8 cellular contexts compared by ENCODE assay signal in the genomic region with DNA sequence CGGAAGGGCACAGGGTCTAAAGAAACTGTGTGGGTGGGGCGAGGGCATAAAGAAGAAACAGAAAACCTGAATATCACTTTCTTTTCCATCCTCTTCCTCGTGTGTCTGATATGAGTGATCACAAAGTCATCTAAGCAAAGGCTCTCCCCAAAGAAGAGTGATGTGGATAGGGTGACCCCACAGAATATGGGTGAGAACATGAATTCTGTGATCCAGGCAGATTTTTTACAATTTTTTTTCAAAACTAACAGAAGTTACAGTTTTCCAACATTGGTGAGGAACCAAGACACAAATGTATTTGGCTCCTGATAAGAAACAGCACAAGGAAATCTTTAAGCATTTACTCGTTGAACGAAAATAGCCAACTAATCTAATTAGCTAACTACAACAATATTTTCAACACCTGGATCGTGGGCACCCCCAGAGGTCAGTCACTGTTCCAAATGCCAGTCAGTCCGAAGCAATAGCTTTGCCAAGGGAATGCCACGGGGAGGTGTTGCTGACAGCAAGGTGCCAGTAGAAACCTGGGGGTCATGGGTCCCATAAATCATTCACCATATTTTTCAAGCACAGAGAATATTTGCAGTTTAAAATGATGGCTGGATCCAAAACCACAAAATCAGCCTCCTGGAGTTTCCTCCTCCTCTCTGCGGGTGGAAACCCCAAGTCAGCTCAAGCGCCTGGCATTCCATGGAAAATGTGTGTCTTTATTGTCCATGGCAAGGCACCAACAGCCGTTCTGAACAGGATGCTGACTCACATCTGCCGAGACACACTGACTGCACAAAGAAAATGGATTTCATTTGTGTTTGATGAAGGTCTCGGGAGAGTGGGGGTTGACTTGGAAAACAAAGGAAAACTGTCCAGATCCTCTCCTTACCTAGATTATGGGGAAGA. TPM values are rescaled to one million over a fixed set of nuclear protein-coding genes. Genes with fewer than 3 reads are reported as not detected.
A peak's percentile ranks its signal among the peaks of the same experiment; 100 is the strongest.
DNase-seq lines count a peak whose midpoint lies in the region; ATAC-seq and TF ChIP-seq lines count a peak whose summit lies in the region.

No MANE protein-coding gene starts in this region.

- H3K27me3 ChIP-seq in esophagus muscularis mucosa = no peaks in the 10 kb centered on the region

- TF ChIP-seq CTCF in esophagus muscularis mucosa (IDR thresholded peaks at IDR 0.05) = no peak
- no peak for TF ChIP-seq CTCF in osteocyte (IDR thresholded peaks at IDR 0.05)

- H3K4me3 Mint-ChIP-seq in osteocyte (ENCODE audit: unreplicated experiment) = peak overlapping the region; percentile 66
- no peak overlapping the region for H3K4me3 Mint-ChIP-seq in naive thymus-derived CD8-positive, alpha-beta T cell

- H3K27ac ChIP-seq in esophagus muscularis mucosa (replicated peaks in 1 of 4) = peak overlapping the region; percentile 76 to 82 (median 80)

- no peak for TF ChIP-seq POLR2A in esophagus muscularis mucosa (IDR thresholded peaks at IDR 0.05; ENCODE audit: low read depth)

- H3K4me3 ChIP-seq in esophagus muscularis mucosa = peak overlapping the region in 1 of 4 donors; percentile 19

- no peak for TF ChIP-seq EP300 in esophagus muscularis mucosa (IDR thresholded peaks at IDR 0.05)

- DNase-seq in NCI-H2171 treated with DMSO at 0.1 percent for 48 hours (lab: John Stamatoyannopoulos, UW) = peak; percentile 33
- no peak for DNase-seq in NCI-H2171 (lab: John Stamatoyannopoulos, UW)
- peak; percentile 32 for DNase-seq in SHP77 treated with DMSO at 0.1 percent for 48 hours (lab: John Stamatoyannopoulos, UW)
- DNase-seq in esophagus muscularis mucosa (ENCODE audit: extremely low spot score) = no peak
- DNase-seq in osteocyte (ENCODE audit: extremely low spot score, unreplicated experiment) = peak; percentile 95
- DNase-seq in ecto neural progenitor cell (ENCODE audit: low spot score) = no peak
- no peak for DNase-seq in naive thymus-derived CD8-positive, alpha-beta T cell
- DNase-seq in G401 (ENCODE audit: low spot score) = no peak

- H3K27ac Mint-ChIP-seq in osteocyte (ENCODE audit: unreplicated experiment) = peak overlapping the region; percentile 99
- no peak overlapping the region for H3K27ac Mint-ChIP-seq in naive thymus-derived CD8-positive, alpha-beta T cell

- peaks cover 0 to 29% (median 3%) of the 10 kb centered on the region in 4 donors for H3K36me3 ChIP-seq in esophagus muscularis mucosa

- intact Hi-C loops in esophagus muscularis mucosa (cut with DNase I) = no loop called here

- POLR2A ChIA-PET in naive thymus-derived CD8-positive, alpha-beta T cell (lab: Charles Lee) = no interaction called here

- ATAC-seq in naive thymus-derived CD8-positive, alpha-beta T cell = no peak

- peaks cover 53% of the 10 kb centered on the region for H3K36me3 Mint-ChIP-seq in osteocyte (ENCODE audit: unreplicated experiment)
- H3K36me3 Mint-ChIP-seq in naive thymus-derived CD8-positive, alpha-beta T cell = peaks cover 0 to 3% (median 0%) of the 10 kb centered on the region in 3 donors

- peaks cover 64 to 74% (median 69%) of the 10 kb centered on the region in 4 donors for H3K4me1 ChIP-seq in esophagus muscularis mucosa

- no peaks in the 10 kb centered on the region for H3K9me3 Mint-ChIP-seq in osteocyte (ENCODE audit: unreplicated experiment)
- no peaks in the 10 kb centered on the region for H3K9me3 Mint-ChIP-seq in naive thymus-derived CD8-positive, alpha-beta T cell

- WGBS in esophagus muscularis mucosa = 37% methylated on average over 13 of the region's 13 CpGs

- in situ Hi-C loops in G401 (cut with HindIII; ENCODE audit: low sequenced_read_pairs) = no loop called here

- no peaks in the 10 kb centered on the region for H3K27me3 Mint-ChIP-seq in osteocyte (ENCODE audit: unreplicated experiment)
- peaks cover 0 to 4% (median 0%) of the 10 kb centered on the region in 5 donors for H3K27me3 Mint-ChIP-seq in naive thymus-derived CD8-positive, alpha-beta T cell

- no peaks in the 10 kb centered on the region for H3K9me3 ChIP-seq in esophagus muscularis mucosa

- H3K4me1 Mint-ChIP-seq in osteocyte (ENCODE audit: unreplicated experiment) = peaks cover 80% of the 10 kb centered on the region
- H3K4me1 Mint-ChIP-seq in naive thymus-derived CD8-positive, alpha-beta T cell = no peaks in the 10 kb centered on the region

RNA-seq across cellular contexts. Expression of a gene that starts 26.7 kb away (rescaled TPM):
- total RNA-seq in esophagus muscularis mucosa (100 to 1,000 TPM; 333 to 606 (median 406) TPM), osteocyte (2,961 and 3,149 TPM in 2 replicates)
- 10 to 100 TPM; 19.7 to 19.8 TPM for total RNA-seq in naive thymus-derived CD8-positive, alpha-beta T cell
- polyA plus RNA-seq in naive thymus-derived CD8-positive, alpha-beta T cell = 100 to 1,000 TPM in 1 of 3 donors, 10 to 100 TPM in 2; 12.2 to 159 (median 22.9) TPM
- 851 and 1,039 TPM in 2 replicates for total RNA-seq in G401 (2014; rRNA removed; shearing (Covaris generic))

Comparison
In these comparisons a context has a peak if more than half of its experiments do, and no peak if none do; other contexts are left out.
1. DNase-seq: peak in NCI-H2171 treated with DMSO at 0.1 percent for 48 hours (single experiment), SHP77 treated with DMSO at 0.1 percent for 48 hours (single experiment) and osteocyte (single experiment); none in NCI-H2171 (single experiment), esophagus muscularis mucosa (single experiment), ecto neural progenitor cell (single experiment), naive thymus-derived CD8-positive, alpha-beta T cell (0 of 10) and G401 (single experiment).
2. RNA of a gene that starts 26.7 kb away (total RNA-seq): 2,961 to 3,149 TPM in osteocyte, 851 to 1,039 TPM in G401 and 333 to 606 TPM in esophagus muscularis mucosa; 19.7 to 19.8 TPM in naive thymus-derived CD8-positive, alpha-beta T cell; every median in the first group is over 10 times any median in the second.